Comparison of ENCODE assay signal across 1 cellular context in genomic region chr6:151325075-151326050, GRCh38.
TF ChIP-seq lines count a peak whose summit lies in the region.

No MANE protein-coding gene starts in this region.

TF ChIP-seq in HEK293, 187 proteins besides CTCF, POLR2A, EP300 and RAD21 (continued from another document and continues in another):
- TF ChIP-seq ZSCAN18 (tag by site-specific recombination; IDR thresholded peaks at IDR 0.05) (no peak), ZNF391 (tag by site-specific recombination; IDR thresholded peaks at IDR 0.05; ENCODE audit: borderline replicate concordance, low read depth) (no peak), PATZ1 (tag by site-specific recombination; IDR thresholded peaks at IDR 0.05) (peak; percentile 87), ZNF292 (tag by site-specific recombination; IDR thresholded peaks at IDR 0.05; ENCODE audit: borderline replicate concordance, low read depth) (no peak), WT1 (tag by site-specific recombination; IDR thresholded peaks at IDR 0.05) (0 out of 2 replicates have a peak, but pooled peaks have one; percentile 7), ZNF394 (tag by site-specific recombination; IDR thresholded peaks at IDR 0.05; ENCODE audit: borderline replicate concordance) (no peak), ZFHX2 (tag by site-specific recombination; conservative IDR thresholded peaks at IDR 0.05) (peak; percentile 86), EGR2 (tag by site-specific recombination; IDR thresholded peaks at IDR 0.05; ENCODE audit: low read depth) (peak; percentile 84), ZNF571 (tag by site-specific recombination; IDR thresholded peaks at IDR 0.05) (no peak), GLIS2 (tag by site-specific recombination; IDR thresholded peaks at IDR 0.05) (peak; percentile 87), ATF2 (tag by site-specific recombination; IDR thresholded peaks at IDR 0.05; ENCODE audit: low read depth) (no peak), OVOL3 (tag by site-specific recombination; IDR thresholded peaks at IDR 0.05) (no peak), ZNF777 (tag by site-specific recombination; IDR thresholded peaks at IDR 0.05; ENCODE audit: borderline replicate concordance) (peak; percentile 49; the same call in 1 of the 2 replicates), KLF9 (tag by site-specific recombination; IDR thresholded peaks at IDR 0.05; ENCODE audit: low read depth) (peak; percentile 46), KLF1 (tag by site-specific recombination; IDR thresholded peaks at IDR 0.05) (peak; percentile 64), ZXDB (tag by site-specific recombination; IDR thresholded peaks at IDR 0.05) (0 out of 2 replicates have a peak, but pooled peaks have one; percentile 37), ZFP37 (tag by site-specific recombination; IDR thresholded peaks at IDR 0.05) (0 out of 2 replicates have a peak, but pooled peaks have one; percentile 37), ZNF133 (tag by site-specific recombination; IDR thresholded peaks at IDR 0.05) (no peak), ZBTB26 (tag by site-specific recombination; optimal IDR thresholded peaks at IDR 0.05) (peak; percentile 36), ZNF398 (tag by site-specific recombination; IDR thresholded peaks at IDR 0.05) (peak; percentile 42; the same call in 1 of the 2 replicates), ZNF335 (tag by site-specific recombination; conservative IDR thresholded peaks at IDR 0.05) (peak; percentile 97), SP2 (tag by site-specific recombination; IDR thresholded peaks at IDR 0.05) (peak; percentile 56), KLF17 (tag by site-specific recombination; IDR thresholded peaks at IDR 0.05) (peak; percentile 37; the same call in 1 of the 2 replicates), PRDM1 (tag by site-specific recombination; IDR thresholded peaks at IDR 0.05) (no peak), GLIS1 (tag by site-specific recombination; IDR thresholded peaks at IDR 0.05) (peak; percentile 51), ZBTB48 (tag by site-specific recombination; IDR thresholded peaks at IDR 0.05) (peak; percentile 93), ZNF423 (tag by site-specific recombination; IDR thresholded peaks at IDR 0.05) (peak; percentile 62; the same call in 1 of the 2 replicates), PRDM2 (tag by site-specific recombination; IDR thresholded peaks at IDR 0.05; ENCODE audit: borderline replicate concordance) (no peak), GLI4 (tag by site-specific recombination; IDR thresholded peaks at IDR 0.05) (no peak), BCL11B (tag by site-specific recombination; IDR thresholded peaks at IDR 0.05; ENCODE audit: low read depth) (no peak)
- TF ChIP-seq, protein P1, sequence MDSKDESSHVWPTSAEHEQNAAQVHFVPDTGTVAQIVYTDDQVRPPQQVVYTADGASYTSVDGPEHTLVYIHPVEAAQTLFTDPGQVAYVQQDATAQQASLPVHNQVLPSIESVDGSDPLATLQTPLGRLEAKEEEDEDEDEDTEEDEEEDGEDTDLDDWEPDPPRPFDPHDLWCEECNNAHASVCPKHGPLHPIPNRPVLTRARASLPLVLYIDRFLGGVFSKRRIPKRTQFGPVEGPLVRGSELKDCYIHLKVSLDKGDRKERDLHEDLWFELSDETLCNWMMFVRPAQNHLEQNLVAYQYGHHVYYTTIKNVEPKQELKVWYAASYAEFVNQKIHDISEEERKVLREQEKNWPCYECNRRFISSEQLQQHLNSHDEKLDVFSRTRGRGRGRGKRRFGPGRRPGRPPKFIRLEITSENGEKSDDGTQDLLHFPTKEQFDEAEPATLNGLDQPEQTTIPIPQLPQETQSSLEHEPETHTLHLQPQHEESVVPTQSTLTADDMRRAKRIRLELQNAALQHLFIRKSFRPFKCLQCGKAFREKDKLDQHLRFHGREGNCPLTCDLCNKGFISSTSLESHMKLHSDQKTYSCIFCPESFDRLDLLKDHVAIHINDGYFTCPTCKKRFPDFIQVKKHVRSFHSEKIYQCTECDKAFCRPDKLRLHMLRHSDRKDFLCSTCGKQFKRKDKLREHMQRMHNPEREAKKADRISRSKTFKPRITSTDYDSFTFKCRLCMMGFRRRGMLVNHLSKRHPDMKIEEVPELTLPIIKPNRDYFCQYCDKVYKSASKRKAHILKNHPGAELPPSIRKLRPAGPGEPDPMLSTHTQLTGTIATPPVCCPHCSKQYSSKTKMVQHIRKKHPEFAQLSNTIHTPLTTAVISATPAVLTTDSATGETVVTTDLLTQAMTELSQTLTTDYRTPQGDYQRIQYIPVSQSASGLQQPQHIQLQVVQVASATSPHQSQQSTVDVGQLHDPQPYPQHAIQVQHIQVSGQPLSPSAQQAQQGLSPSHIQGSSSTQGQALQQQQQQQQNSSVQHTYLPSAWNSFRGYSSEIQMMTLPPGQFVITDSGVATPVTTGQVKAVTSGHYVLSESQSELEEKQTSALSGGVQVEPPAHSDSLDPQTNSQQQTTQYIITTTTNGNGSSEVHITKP (tag by site-specific recombination; IDR thresholded peaks at IDR 0.05) = peak; percentile 84
- TF ChIP-seq, protein P2, sequence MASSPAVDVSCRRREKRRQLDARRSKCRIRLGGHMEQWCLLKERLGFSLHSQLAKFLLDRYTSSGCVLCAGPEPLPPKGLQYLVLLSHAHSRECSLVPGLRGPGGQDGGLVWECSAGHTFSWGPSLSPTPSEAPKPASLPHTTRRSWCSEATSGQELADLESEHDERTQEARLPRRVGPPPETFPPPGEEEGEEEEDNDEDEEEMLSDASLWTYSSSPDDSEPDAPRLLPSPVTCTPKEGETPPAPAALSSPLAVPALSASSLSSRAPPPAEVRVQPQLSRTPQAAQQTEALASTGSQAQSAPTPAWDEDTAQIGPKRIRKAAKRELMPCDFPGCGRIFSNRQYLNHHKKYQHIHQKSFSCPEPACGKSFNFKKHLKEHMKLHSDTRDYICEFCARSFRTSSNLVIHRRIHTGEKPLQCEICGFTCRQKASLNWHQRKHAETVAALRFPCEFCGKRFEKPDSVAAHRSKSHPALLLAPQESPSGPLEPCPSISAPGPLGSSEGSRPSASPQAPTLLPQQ (tag by site-specific recombination; IDR thresholded peaks at IDR 0.05) = 0 out of 2 replicates have a peak, but pooled peaks have one; percentile 42
- TF ChIP-seq, protein P3, sequence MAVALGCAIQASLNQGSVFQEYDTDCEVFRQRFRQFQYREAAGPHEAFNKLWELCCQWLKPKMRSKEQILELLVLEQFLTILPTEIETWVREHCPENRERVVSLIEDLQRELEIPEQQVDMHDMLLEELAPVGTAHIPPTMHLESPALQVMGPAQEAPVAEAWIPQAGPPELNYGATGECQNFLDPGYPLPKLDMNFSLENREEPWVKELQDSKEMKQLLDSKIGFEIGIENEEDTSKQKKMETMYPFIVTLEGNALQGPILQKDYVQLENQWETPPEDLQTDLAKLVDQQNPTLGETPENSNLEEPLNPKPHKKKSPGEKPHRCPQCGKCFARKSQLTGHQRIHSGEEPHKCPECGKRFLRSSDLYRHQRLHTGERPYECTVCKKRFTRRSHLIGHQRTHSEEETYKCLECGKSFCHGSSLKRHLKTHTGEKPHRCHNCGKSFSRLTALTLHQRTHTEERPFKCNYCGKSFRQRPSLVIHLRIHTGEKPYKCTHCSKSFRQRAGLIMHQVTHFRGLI (tag by site-specific recombination; IDR thresholded peaks at IDR 0.05) = peak; percentile 37; the same call in 1 of the 2 replicates
